Comparison of ENCODE assay signal across 7 cellular contexts in the genomic region with DNA sequence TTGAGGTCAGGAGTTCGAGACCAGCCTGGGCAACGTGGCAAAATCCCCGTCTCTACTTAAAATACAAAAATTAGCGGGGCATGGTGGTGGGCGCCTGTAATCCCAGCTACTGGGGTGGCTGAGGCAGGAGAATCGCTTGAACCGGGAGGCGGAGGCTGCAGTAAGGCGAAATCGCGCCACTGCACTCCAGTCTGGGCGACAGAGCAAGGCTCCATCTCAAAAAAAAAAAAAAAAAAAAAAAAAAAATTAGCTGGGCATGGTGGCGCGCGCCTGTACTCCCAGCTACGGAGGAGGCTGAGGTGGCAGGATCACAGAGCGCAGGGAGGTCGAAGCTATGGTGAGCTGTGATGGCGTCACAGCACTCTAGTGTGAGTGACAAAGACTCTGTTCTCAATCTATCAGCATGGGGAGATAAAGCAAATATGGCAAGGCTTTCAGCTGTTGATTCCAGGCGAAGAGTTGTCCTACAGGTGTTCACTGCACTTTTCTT. TPM values are rescaled to one million over a fixed set of nuclear protein-coding genes. Genes with fewer than 3 reads are reported as not detected.
DNase-seq lines count a peak whose midpoint lies in the region; ATAC-seq, FAIRE-seq and TF ChIP-seq lines count a peak whose summit lies in the region.
"Not testable (repeated sequence)": the region's sequence is repeated elsewhere in the genome, so short reads cannot be mapped to it uniquely, and the experiment has no call there.

No MANE protein-coding gene starts in this region.

- not testable (repeated sequence) for H2BK12ac ChIP-seq in H1 (ENCODE audit: low read depth, low read length)

- H3K27ac ChIP-seq in DND-41 (ENCODE audit: low read length) (0 out of 2 replicates have a peak overlapping the region, but pooled peaks have one; percentile 98), osteoblast (ENCODE audit: low read depth, low read length) (peak overlapping the region; percentile 99)
- H3K27ac ChIP-seq in SJSA1; H1 (ENCODE audit: low read depth, low read length): not testable (repeated sequence)

- H3K9me3 ChIP-seq in DND-41 (ENCODE audit: insufficient read depth, low read length, severe bottlenecking); SJSA1 (replicated peaks); H1 (ENCODE audit: insufficient read depth in 2 of 2, low read depth in 1 of 2, low read length in 1 of 2); osteoblast (ENCODE audit: low read depth, low read length): not testable (repeated sequence)

- H3K4me3 ChIP-seq in DND-41 (ENCODE audit: low read depth in 1 of 2, low read length in 2 of 2) (peak overlapping the region; percentile 78 to 93; a peak in 3 of 4 replicates), LNCaP clone FGC (ENCODE audit: low read depth, low read length) (peak overlapping the region; percentile 100), SJSA1 (peak overlapping the region; percentile 66), H1 (ENCODE audit: extremely low read depth in 1 of 4, insufficient read depth in 2 of 4, low read depth in 3 of 4, low read length in 4 of 4) (peak overlapping the region; percentile 83 to 99 (median 99); a peak in 7 of 8 replicates), osteoblast (ENCODE audit: insufficient read depth, low read length) (peak overlapping the region; percentile 97)

- H2AK5ac ChIP-seq in H1 (ENCODE audit: low read depth, low read length) = peak overlapping the region; percentile 56; the same call in 1 of the 2 replicates

- not testable (repeated sequence) for H3K23ac ChIP-seq in H1 (ENCODE audit: insufficient read length)

- H2BK120ac ChIP-seq in H1 (replicated peaks; ENCODE audit: low read depth, low read length) = not testable (repeated sequence)

- H3K18ac ChIP-seq in H1 (ENCODE audit: extremely low read depth, low read length) = not testable (repeated sequence)

- not testable (repeated sequence) for H3K23me2 ChIP-seq in H1 (ENCODE audit: low read depth, low read length)

- CTCF ChIA-PET in H1 (lab: Charles Lee; ENCODE audit: partially characterized antibody) = interaction anchor here (1.8 kb wide), 1 partner anchor 9 kb away, joined by 5 read pairs; no protein-coding TSS in a partner anchor

- WGBS in H1 (ENCODE audit: extremely low coverage in 1 of 2, insufficient coverage in 1 of 2, insufficient read length in 1 of 2, insufficient replicate concordance in 2 of 2, low coverage in 1 of 2, low lambda C conversion rate in 2 of 2, missing lambda C conversion rate in 1 of 2), 2 experiments = 76% methylated on average over 16 of the region's 20 CpGs; no CpG with 5 or more reads in 1 of the 2 experiments

- not testable (repeated sequence) for H3K56ac ChIP-seq in H1 (replicated peaks; ENCODE audit: insufficient read length, low read depth, low read length)

- not testable (repeated sequence) for TF ChIP-seq EP300 in H1 (IDR thresholded peaks at IDR 0.05; ENCODE audit: borderline replicate concordance in 1 of 2, low read depth in 2 of 2, low read length in 2 of 2)

- not testable (repeated sequence) for TF ChIP-seq RAD21 in H1 (IDR thresholded peaks at IDR 0.05 in 1 of 2, conservative IDR thresholded peaks at IDR 0.05 in 1 of 2; ENCODE audit: low read depth in 2 of 2, low read length in 2 of 2)

- H3K9ac ChIP-seq in DND-41 (ENCODE audit: low read depth, low read length) (peak overlapping the region; percentile 92), H1 (replicated peaks in 1 of 4; ENCODE audit: extremely low read depth in 1 of 4, low read depth in 3 of 4, low read length in 3 of 4) (peak overlapping the region; percentile 6 to 97 (median 32); a peak in 5 of 7 replicates)

- not testable (repeated sequence) for H3K27me3 Mint-ChIP-seq in activated T-helper 2 cell treated with anti-CD3 and anti-CD28 coated beads, Interferon-gamma antibody, Interleukin-2, Interleukin-4, amounts not matched to agents 10 μg/mL and 5 μg/mL and 100 μg/mL, durations not matched to agents 14 hours and 24 hours and 36 hours (ENCODE audit: low read depth); immature natural killer cell (ENCODE audit: low read depth in 3 of 3)

- peaks cover 40% of the 10 kb centered on the region for H3K4me1 Mint-ChIP-seq in activated T-helper 2 cell treated with anti-CD3 and anti-CD28 coated beads, Interferon-gamma antibody, Interleukin-2, Interleukin-4, amounts not matched to agents 10 μg/mL and 5 μg/mL and 100 μg/mL, durations not matched to agents 14 hours and 24 hours and 36 hours (ENCODE audit: low read depth)
- H3K4me1 Mint-ChIP-seq in immature natural killer cell = peaks cover 53 to 72% of the 10 kb centered on the region in 2 donors

- not testable (repeated sequence) for H3K79me1 ChIP-seq in H1 (ENCODE audit: low read depth, low read length)

- H4K5ac ChIP-seq in H1 (ENCODE audit: insufficient read length, low read depth, low read length) = not testable (repeated sequence)

- H2AFZ ChIP-seq in DND-41 (ENCODE audit: low read depth, low read length); H1 (ENCODE audit: low read length); osteoblast (ENCODE audit: low read length): not testable (repeated sequence)

- not testable (repeated sequence) for H4K8ac ChIP-seq in H1 (ENCODE audit: extremely low read depth, insufficient read depth, low read length)

- POLR2A ChIA-PET in H1 (lab: Charles Lee; ENCODE audit: partially characterized antibody) = interaction anchor here (0.6 to 4.0 kb wide), 5 partner anchors 13 to 711 kb away, joined by 3 to 46 read pairs (median 4); no protein-coding TSS in a partner anchor

- H4K20me1 ChIP-seq in DND-41 (ENCODE audit: insufficient read depth, low read length) (peaks cover 38% of the 10 kb centered on the region; the same call in 1 of the 2 replicates), H1 (replicated peaks in 1 of 2; ENCODE audit: control insufficient read depth in 1 of 2, insufficient read depth in 2 of 2, low read length in 2 of 2) (peaks cover 16 to 35% of the 10 kb centered on the region in 2 experiments), osteoblast (ENCODE audit: insufficient read depth, low read length) (peaks cover 43% of the 10 kb centered on the region)

- H3K79me2 ChIP-seq in DND-41 (ENCODE audit: insufficient read depth, low read length) (peaks cover 98% of the 10 kb centered on the region), H1 (ENCODE audit: control insufficient read depth in 1 of 2, insufficient read depth in 2 of 2, low read length in 2 of 2) (peaks cover 55 to 78% of the 10 kb centered on the region in 2 experiments), osteoblast (ENCODE audit: insufficient read depth, low read length) (peaks cover 69% of the 10 kb centered on the region)

- peak overlapping the region; percentile 100 for H3K4me3 Mint-ChIP-seq in activated T-helper 2 cell treated with anti-CD3 and anti-CD28 coated beads, Interferon-gamma antibody, Interleukin-2, Interleukin-4, amounts not matched to agents 10 μg/mL and 5 μg/mL and 100 μg/mL, durations not matched to agents 14 hours and 24 hours and 36 hours (ENCODE audit: low read depth)
- peak overlapping the region; percentile 98 to 100 (median 99) for H3K4me3 Mint-ChIP-seq in immature natural killer cell

- H3K4me2 ChIP-seq in DND-41 (ENCODE audit: insufficient read depth, low read length) = peak overlapping the region; percentile 86
- H3K4me2 ChIP-seq in H1 (ENCODE audit: insufficient read depth in 1 of 2, low read depth in 2 of 2, low read length in 2 of 2) = peak overlapping the region; percentile 71 to 80
- H3K4me2 ChIP-seq in osteoblast (ENCODE audit: insufficient read depth, low read length) = peak overlapping the region; percentile 86

- not testable (repeated sequence) for TF ChIP-seq CTCF in DND-41 (IDR thresholded peaks at IDR 0.05; ENCODE audit: borderline replicate concordance, extremely low read depth, low read length, poor library complexity, severe bottlenecking); LNCaP clone FGC (IDR thresholded peaks at IDR 0.05; ENCODE audit: control insufficient read depth, extremely low read depth, insufficient read depth); H1 (IDR thresholded peaks at IDR 0.05; ENCODE audit: control extremely low read depth in 1 of 3, insufficient read depth in 1 of 3, low read depth in 1 of 3, low read length in 3 of 3); osteoblast (IDR thresholded peaks at IDR 0.05; ENCODE audit: extremely low read depth, low read depth, low read length)

- H2BK15ac ChIP-seq in H1 (ENCODE audit: low read length) = not testable (repeated sequence)

- H3K27ac Mint-ChIP-seq in activated T-helper 2 cell treated with anti-CD3 and anti-CD28 coated beads, Interferon-gamma antibody, Interleukin-2, Interleukin-4, amounts not matched to agents 10 μg/mL and 5 μg/mL and 100 μg/mL, durations not matched to agents 14 hours and 24 hours and 36 hours = not testable (repeated sequence)
- H3K27ac Mint-ChIP-seq in immature natural killer cell = peak overlapping the region in 2 of 6 donors; percentile 30 to 97

- not testable (repeated sequence) for ATAC-seq in DND-41 (ENCODE audit: insufficient read depth, low read depth)

- peaks cover 57% of the 10 kb centered on the region for H3K36me3 Mint-ChIP-seq in activated T-helper 2 cell treated with anti-CD3 and anti-CD28 coated beads, Interferon-gamma antibody, Interleukin-2, Interleukin-4, amounts not matched to agents 10 μg/mL and 5 μg/mL and 100 μg/mL, durations not matched to agents 14 hours and 24 hours and 36 hours (ENCODE audit: low read depth)
- not testable (repeated sequence) for H3K36me3 Mint-ChIP-seq in immature natural killer cell

- not testable (repeated sequence) for H3K9me3 Mint-ChIP-seq in activated T-helper 2 cell treated with anti-CD3 and anti-CD28 coated beads, Interferon-gamma antibody, Interleukin-2, Interleukin-4, amounts not matched to agents 10 μg/mL and 5 μg/mL and 100 μg/mL, durations not matched to agents 14 hours and 24 hours and 36 hours; immature natural killer cell

- H3K14ac ChIP-seq in H1 (ENCODE audit: insufficient read length) = not testable (repeated sequence)

- H4K91ac ChIP-seq in H1 (replicated peaks; ENCODE audit: insufficient read length, low read length) = not testable (repeated sequence)

- not testable (repeated sequence) for H3K27me3 ChIP-seq in DND-41 (ENCODE audit: insufficient read depth, low read length, poor library complexity); SJSA1 (replicated peaks); H1 (replicated peaks in 1 of 4; ENCODE audit: control insufficient read depth in 3 of 4, extremely low read depth in 1 of 4, insufficient read depth in 3 of 4, low read length in 3 of 4); osteoblast (ENCODE audit: insufficient read depth, low read length)

- peaks cover 27% of the 10 kb centered on the region for H3K36me3 ChIP-seq in DND-41 (ENCODE audit: insufficient read depth, low read length)
- H3K36me3 ChIP-seq in SJSA1 = peaks cover 29% of the 10 kb centered on the region; the same call in 1 of the 2 replicates
- H3K36me3 ChIP-seq in H1 (ENCODE audit: control insufficient read depth in 2 of 4, insufficient read depth in 4 of 4, low read length in 3 of 4); osteoblast (ENCODE audit: insufficient read depth, low read length): not testable (repeated sequence)

- not testable (repeated sequence) for H2BK20ac ChIP-seq in H1 (ENCODE audit: low read length)

- not testable (repeated sequence) for H3K4ac ChIP-seq in H1 (replicated peaks; ENCODE audit: insufficient read length, low read depth, low read length)

- H3K4me1 ChIP-seq in DND-41 (ENCODE audit: insufficient read depth, low read length) (peaks cover 56% of the 10 kb centered on the region), SJSA1 (replicated peaks) (peaks cover 11% of the 10 kb centered on the region), H1 (replicated peaks in 1 of 4; ENCODE audit: control insufficient read depth in 3 of 4, insufficient read depth in 4 of 4, low read length in 3 of 4) (peaks cover 0 to 14% (median 1%) of the 10 kb centered on the region in 4 experiments; a peak in 1 of 7 replicates), osteoblast (ENCODE audit: insufficient read depth, low read length) (peaks cover 22% of the 10 kb centered on the region)

- intact Hi-C loops in activated T-helper 2 cell treated with anti-CD3 and anti-CD28 coated beads, Interferon-gamma antibody, Interleukin-2, Interleukin-4, amounts not matched to agents 10 μg/mL and 5 μg/mL and 100 μg/mL, durations not matched to agents 14 hours and 24 hours and 36 hours (cut with micrococcal nuclease) = not testable (repeated sequence)

- not testable (repeated sequence) for H2BK5ac ChIP-seq in H1 (ENCODE audit: low read depth, low read length)

- not testable (repeated sequence) for DNase-seq in DND-41; LNCaP clone FGC (ENCODE audit: low read depth); SJSA1 (ENCODE audit: low read depth in 1 of 2, low spot score in 2 of 2); activated T-helper 2 cell treated with anti-CD3 and anti-CD28 coated beads, Interferon-gamma antibody, Interleukin-2, Interleukin-4, amounts not matched to agents 10 μg/mL and 5 μg/mL and 100 μg/mL, durations not matched to agents 14 hours and 24 hours and 36 hours (ENCODE audit: low spot score); H1 (ENCODE audit: low read depth in 1 of 2, low spot score in 2 of 2); immature natural killer cell; osteoblast (ENCODE audit: insufficient read length, low spot score, missing footprints)

- TF ChIP-seq POLR2A in H1 (IDR thresholded peaks at IDR 0.05; ENCODE audit: control extremely low read depth in 1 of 2, low read depth in 2 of 2, low read length in 2 of 2) = not testable (repeated sequence)

- FAIRE-seq in H1 (lab: Jason Lieb, UNC) = not testable (repeated sequence)

RNA-seq across cellular contexts. Expression of a gene that starts 1.9 kb away (rescaled TPM):
- 9.5 and 26.5 TPM in 2 replicates for total RNA-seq in SJSA1 (2014; rRNA removed; shearing (Covaris generic))
- total RNA-seq in activated T-helper 2 cell treated with anti-CD3 and anti-CD28 coated beads, Interferon-gamma antibody, Interleukin-2, Interleukin-4, amounts not matched to agents 10 μg/mL and 5 μg/mL and 100 μg/mL, durations not matched to agents 14 hours and 24 hours and 36 hours = 34.1 and 38.6 TPM in 2 replicates
- 54.7 and 61.0 TPM in 2 replicates for total RNA-seq in H1 (2021; fragmentation: NEBNext Ultra II Directional; extraction: Animal tissue kit (Norgen Biotek cat#: 25700))
- polyA plus RNA-seq in H1 (2011; rRNA removed) (14.3 and 22.3 TPM in 2 replicates), immature natural killer cell (10 to 100 TPM in 1 of 3 donors, 1 to 10 TPM in 2; 9.2 to 10.3 (median 9.6) TPM)
- polyA plus RNA-seq in H1 (2011; cell fraction: cytosol; rRNA removed) = 37.4 TPM
- polyA plus RNA-seq in H1 (2011; cell fraction: nucleus; rRNA removed) = 17.5 TPM
- 39.1 to 63.7 TPM (median 44.0 TPM) in 4 replicates for polyA plus RNA-seq in H1 (2012, experiment 1 of 2)
- polyA plus RNA-seq in H1 (2012, experiment 2 of 2) = 12.5 TPM
- 57.3 TPM for polyA plus RNA-seq in H1 (2013, experiment 1 of 2)
- polyA plus RNA-seq in H1 (2013, experiment 2 of 2) = 50.2 TPM
- 25.1 and 26.8 TPM in 2 replicates for polyA minus RNA-seq in H1 (2011; rRNA and poly(A)+ RNA removed)
- 20.8 TPM for polyA minus RNA-seq in H1 (2011; cell fraction: cytosol; rRNA and poly(A)+ RNA removed)
- 171 TPM for polyA minus RNA-seq in H1 (2011; cell fraction: nucleus; rRNA and poly(A)+ RNA removed)
- 15.0 and 16.3 TPM in 2 replicates for total RNA-seq in osteoblast
